In genomic region chrX:32987139-32987538, GRCh38 we compare ENCODE assay signal across 25 cellular contexts.
A peak's percentile ranks its signal among the peaks of the same experiment; 100 is the strongest.
DNase-seq lines count a peak whose midpoint lies in the region; ATAC-seq and TF ChIP-seq lines count a peak whose summit lies in the region.
"Had no signal": no experiment of that assay in that cellular context is flagged by ENCODE, and none has a peak within 500 bp of the region (broad histone marks: within the 10 kb centered on the region; RNA-seq: fewer than 3 reads in every experiment).

No MANE protein-coding gene starts in this region.

- H3K23ac ChIP-seq in mesendoderm (ENCODE audit: low read length) = no peak overlapping the region

- no peaks in the 10 kb centered on the region for H3K9me3 Mint-ChIP-seq in Caco-2 (ENCODE audit: unreplicated experiment)
- H3K9me3 Mint-ChIP-seq in stimulated activated naive CD8-positive, alpha-beta T cell treated with anti-CD3 and anti-CD28 coated beads, Interleukin-15, amount 100 ng/mL, for 72 hours = no peaks in the 10 kb centered on the region
- no peaks in the 10 kb centered on the region for H3K9me3 Mint-ChIP-seq in stimulated activated effector memory CD8-positive, alpha-beta T cell treated with anti-CD3 and anti-CD28 coated beads, Interleukin-12 subunit alpha, Interleukin-12 subunit beta, amount 100 ng/mL, for 72 hours
- H3K9me3 Mint-ChIP-seq: activated T-cell treated with anti-CD3 and anti-CD28 coated beads, Interleukin-2, amount 50 U/mL, for 4 hours; effector memory CD8-positive, alpha-beta T cell; stimulated activated memory B cell treated with anti-CD40 and anti-IgM and Interleukin-4, amounts not matched to agents 10 μg/mL and 1 μg/mL and 100 μg/mL, for 72 hours had no signal

- no peak overlapping the region for H2BK15ac ChIP-seq in mesendoderm (replicated peaks; ENCODE audit: low read depth)

- no peak for TF ChIP-seq CTCF in Caco-2 (IDR thresholded peaks at IDR 0.05; ENCODE audit: insufficient read depth in 1 of 2, low read depth in 1 of 2, low read length in 1 of 2, severe bottlenecking in 1 of 2, unreplicated experiment in 1 of 2)
- no peak for TF ChIP-seq CTCF in heart left ventricle (IDR thresholded peaks at IDR 0.05)
- TF ChIP-seq CTCF in PC-9 (conservative IDR thresholded peaks at IDR 0.05) = no peak

- no peaks in the 10 kb centered on the region for H3K36me3 ChIP-seq in Caco-2 (ENCODE audit: control insufficient read depth, insufficient read depth, low read length)
- no peaks in the 10 kb centered on the region for H3K36me3 ChIP-seq in heart left ventricle
- no peaks in the 10 kb centered on the region for H3K36me3 ChIP-seq in mesendoderm (ENCODE audit: control insufficient read depth, insufficient read depth, low read length)
- no peaks in the 10 kb centered on the region for H3K36me3 ChIP-seq in PC-9 (ENCODE audit: low read depth)
- H3K36me3 ChIP-seq: adrenal gland; BLaER1 treated with 17β-estradiol and CSF1 and Interleukin-3, amounts not matched to agents 10 nM and 100 nM; esophagus muscularis mucosa had no signal

- no peak overlapping the region for H4K5ac ChIP-seq in mesendoderm (ENCODE audit: low read length)

- no peak overlapping the region for H2BK5ac ChIP-seq in mesendoderm (ENCODE audit: low read length)

- CTCF ChIA-PET in Caco-2 (lab: Charles Lee) (no interaction called here), PC-9 (lab: Charles Lee) (no interaction called here)

- no peak overlapping the region for H3K56ac ChIP-seq in mesendoderm (ENCODE audit: low read length)

- H3K9ac ChIP-seq in mesendoderm (ENCODE audit: low read length) = no peak overlapping the region
- H3K9ac ChIP-seq: BLaER1 treated with 17β-estradiol and CSF1 and Interleukin-3, amounts not matched to agents 10 nM and 100 nM; SK-N-SH had no signal

- peak; percentile 78 to 91 (median 88) for ATAC-seq in heart left ventricle
- ATAC-seq in stimulated activated naive CD8-positive, alpha-beta T cell treated with anti-CD3 and anti-CD28 coated beads, Interleukin-15, amount 100 ng/mL, for 72 hours = no peak
- no peak for ATAC-seq in stimulated activated effector memory CD8-positive, alpha-beta T cell treated with anti-CD3 and anti-CD28 coated beads, Interleukin-12 subunit alpha, Interleukin-12 subunit beta, amount 100 ng/mL, for 72 hours
- ATAC-seq: activated T-cell treated with anti-CD3 and anti-CD28 coated beads, Interleukin-2, amount 50 U/mL, for 4 hours; effector memory CD8-positive, alpha-beta T cell; GM12878; stimulated activated memory B cell treated with anti-CD40 and anti-IgM and Interleukin-4, amounts not matched to agents 10 μg/mL and 1 μg/mL and 100 μg/mL, for 72 hours had no signal

- H3K4ac ChIP-seq in mesendoderm (ENCODE audit: low read depth, low read length) = no peak overlapping the region

- H2AK5ac ChIP-seq in mesendoderm (ENCODE audit: low read length) = no peak overlapping the region

- no peaks in the 10 kb centered on the region for H3K9me2 ChIP-seq in PC-9 (ENCODE audit: insufficient read depth)
- H3K9me2 ChIP-seq: SK-N-SH had no signal

- peak; percentile 9 to 37 for DNase-seq in Caco-2
- DNase-seq in NCI-H69 (lab: John Stamatoyannopoulos, UW) = peak; percentile 34
- DNase-seq in heart left ventricle = peak in 4 of 5 donors; percentile 6 to 53 (median 31)
- peak; percentile 95 for DNase-seq in mesendoderm
- no peak for DNase-seq in stimulated activated naive CD8-positive, alpha-beta T cell treated with anti-CD3 and anti-CD28 coated beads, Interleukin-15, amount 100 ng/mL, for 72 hours
- no peak for DNase-seq in PC-9
- DNase-seq in stimulated activated effector memory CD8-positive, alpha-beta T cell treated with anti-CD3 and anti-CD28 coated beads, Interleukin-12 subunit alpha, Interleukin-12 subunit beta, amount 100 ng/mL, for 72 hours (ENCODE audit: low spot score in 2 of 2) = no peak
- DNase-seq in caudate nucleus (lab: John Stamatoyannopoulos, UW) = no peak
- DNase-seq: activated CD4-positive, alpha-beta T cell treated with anti-CD3 and anti-CD28 coated beads for 48 hours; activated naive CD4-positive, alpha-beta T cell; activated T-cell treated with anti-CD3 and anti-CD28 coated beads, Interleukin-2, amount 50 U/mL, for 4 hours; adrenal gland; COR-L47; effector memory CD8-positive, alpha-beta T cell; IMR-90; NCI-H1092 treated with DMSO at 0.1 percent for 48 hours; NCI-H2029; NK-92 treated with Interleukin-12 subunit alpha and Interleukin-12 subunit beta, amount 100 ng/mL, for 24 hours; SK-N-SH had no signal

- no peaks in the 10 kb centered on the region for H3K36me3 Mint-ChIP-seq in Caco-2 (ENCODE audit: insufficient read depth, unreplicated experiment)
- H3K36me3 Mint-ChIP-seq in stimulated activated effector memory CD8-positive, alpha-beta T cell treated with anti-CD3 and anti-CD28 coated beads, Interleukin-12 subunit alpha, Interleukin-12 subunit beta, amount 100 ng/mL, for 72 hours = no peaks in the 10 kb centered on the region
- H3K36me3 Mint-ChIP-seq: stimulated activated memory B cell treated with anti-CD40 and anti-IgM and Interleukin-4, amounts not matched to agents 10 μg/mL and 1 μg/mL and 100 μg/mL, for 72 hours had no signal

- no peaks in the 10 kb centered on the region for H3K27me3 ChIP-seq in Caco-2 (replicated peaks; ENCODE audit: control insufficient read depth, insufficient read depth, low read length)
- H3K27me3 ChIP-seq in heart left ventricle = no peaks in the 10 kb centered on the region
- H3K27me3 ChIP-seq in mesendoderm (ENCODE audit: insufficient read depth, low read length, poor library complexity) = no peaks in the 10 kb centered on the region
- no peaks in the 10 kb centered on the region for H3K27me3 ChIP-seq in PC-9 (ENCODE audit: insufficient read depth, low read depth)
- H3K27me3 ChIP-seq: adrenal gland, esophagus muscularis mucosa had no signal

- H2AFZ ChIP-seq in PC-9 = no peak overlapping the region

- H3K27me3 Mint-ChIP-seq in Caco-2 (ENCODE audit: insufficient read depth, unreplicated experiment) = no peaks in the 10 kb centered on the region
- no peaks in the 10 kb centered on the region for H3K27me3 Mint-ChIP-seq in stimulated activated naive CD8-positive, alpha-beta T cell treated with anti-CD3 and anti-CD28 coated beads, Interleukin-15, amount 100 ng/mL, for 72 hours
- H3K27me3 Mint-ChIP-seq: effector memory CD8-positive, alpha-beta T cell; stimulated activated memory B cell treated with anti-CD40 and anti-IgM and Interleukin-4, amounts not matched to agents 10 μg/mL and 1 μg/mL and 100 μg/mL, for 72 hours had no signal

- intact Hi-C loops in Caco-2 (cut with micrococcal nuclease; ENCODE audit: unreplicated experiment) (no loop called here), heart left ventricle (cut with DNase I) (no loop called here), PC-9 (cut with micrococcal nuclease; ENCODE audit: unreplicated experiment) (no loop called here)

- H2BK120ac ChIP-seq in mesendoderm (ENCODE audit: low read depth, low read length) = no peak overlapping the region

- no peaks in the 10 kb centered on the region for H4K20me1 ChIP-seq in PC-9 (ENCODE audit: insufficient read depth)

- TF ChIP-seq POLR2A in heart left ventricle (IDR thresholded peaks at IDR 0.05) = no peak

- H3K9me3 ChIP-seq in Caco-2 (no peaks in the 10 kb centered on the region), heart left ventricle (no peaks in the 10 kb centered on the region), PC-9 (ENCODE audit: insufficient read depth, low read depth) (no peaks in the 10 kb centered on the region)
- H3K9me3 ChIP-seq: adrenal gland; BLaER1 treated with 17β-estradiol and CSF1 and Interleukin-3, amounts not matched to agents 10 nM and 100 nM; esophagus muscularis mucosa had no signal

- H3F3A ChIP-seq in PC-9 (ENCODE audit: insufficient read depth, low read depth) = no peaks in the 10 kb centered on the region

- H3K18ac ChIP-seq in mesendoderm (ENCODE audit: low read length) = no peak overlapping the region

- H3K4me3 Mint-ChIP-seq in Caco-2 (ENCODE audit: unreplicated experiment) = no peak overlapping the region
- H3K4me3 Mint-ChIP-seq in stimulated activated naive CD8-positive, alpha-beta T cell treated with anti-CD3 and anti-CD28 coated beads, Interleukin-15, amount 100 ng/mL, for 72 hours = no peak overlapping the region
- no peak overlapping the region for H3K4me3 Mint-ChIP-seq in stimulated activated effector memory CD8-positive, alpha-beta T cell treated with anti-CD3 and anti-CD28 coated beads, Interleukin-12 subunit alpha, Interleukin-12 subunit beta, amount 100 ng/mL, for 72 hours
- H3K4me3 Mint-ChIP-seq: activated T-cell treated with anti-CD3 and anti-CD28 coated beads, Interleukin-2, amount 50 U/mL, for 4 hours; effector memory CD8-positive, alpha-beta T cell; stimulated activated memory B cell treated with anti-CD40 and anti-IgM and Interleukin-4, amounts not matched to agents 10 μg/mL and 1 μg/mL and 100 μg/mL, for 72 hours had no signal

- H3K79me2 ChIP-seq in mesendoderm (ENCODE audit: control insufficient read depth, insufficient read depth, low read length) (no peaks in the 10 kb centered on the region), PC-9 (ENCODE audit: low read depth) (no peaks in the 10 kb centered on the region)

- H4K8ac ChIP-seq in mesendoderm (ENCODE audit: low read depth, low read length) = no peak overlapping the region

- BruUV-seq in Caco-2 (replicated peaks; lab: Mats Ljungman, UMichigan) (no TSS peak), PC-9 (replicated peaks; lab: Mats Ljungman, UMichigan) (no TSS peak)

- H3K4me1 ChIP-seq in Caco-2 = no peaks in the 10 kb centered on the region
- peaks cover 0 to 14% (median 0%) of the 10 kb centered on the region in 12 donors for H3K4me1 ChIP-seq in heart left ventricle
- no peaks in the 10 kb centered on the region for H3K4me1 ChIP-seq in mesendoderm (ENCODE audit: control insufficient read depth, low read depth, low read length)
- H3K4me1 ChIP-seq in PC-9 (replicated peaks; ENCODE audit: insufficient read depth) = no peaks in the 10 kb centered on the region
- H3K4me1 ChIP-seq: adrenal gland; BLaER1 treated with 17β-estradiol and CSF1 and Interleukin-3, amounts not matched to agents 10 nM and 100 nM had no signal

- H3K4me3 ChIP-seq in Caco-2 (ENCODE audit: low read depth, low read length) (no peak overlapping the region), heart left ventricle (no peak overlapping the region), mesendoderm (ENCODE audit: low read length) (no peak overlapping the region), PC-9 (no peak overlapping the region)
- H3K4me3 ChIP-seq: adrenal gland; BLaER1 treated with 17β-estradiol and CSF1 and Interleukin-3, amounts not matched to agents 10 nM and 100 nM; coronary artery; esophagus muscularis mucosa; GM12878 had no signal

- H3K79me1 ChIP-seq in mesendoderm (ENCODE audit: low read length) = no peaks in the 10 kb centered on the region

- 13 to 41% (median 25%) methylated on average over 4 of the region's 4 CpGs for WGBS in heart left ventricle, 4 donors
- no CpG with 5 or more reads among the region's 4 CpGs for WGBS in mesendoderm (ENCODE audit: extremely low coverage, insufficient coverage, low lambda C conversion rate)

- H3K27ac ChIP-seq in heart left ventricle (peak overlapping the region in 1 of 12 donors; percentile 64), mesendoderm (ENCODE audit: low read depth, low read length) (no peak overlapping the region), PC-9 (no peak overlapping the region), caudate nucleus (ENCODE audit: low read depth, low read length) (no peak overlapping the region)
- H3K27ac ChIP-seq: adrenal gland; BLaER1 treated with 17β-estradiol and CSF1 and Interleukin-3, amounts not matched to agents 10 nM and 100 nM; coronary artery; HL-60 had no signal

- POLR2A ChIA-PET in Caco-2 (lab: Charles Lee) = no interaction called here
- POLR2A ChIA-PET in PC-9 (lab: Charles Lee; ENCODE audit: unreplicated experiment) = no interaction called here

- H3K4me1 Mint-ChIP-seq in Caco-2 (ENCODE audit: low read depth, unreplicated experiment) = no peaks in the 10 kb centered on the region
- no peaks in the 10 kb centered on the region for H3K4me1 Mint-ChIP-seq in stimulated activated naive CD8-positive, alpha-beta T cell treated with anti-CD3 and anti-CD28 coated beads, Interleukin-15, amount 100 ng/mL, for 72 hours
- H3K4me1 Mint-ChIP-seq in stimulated activated effector memory CD8-positive, alpha-beta T cell treated with anti-CD3 and anti-CD28 coated beads, Interleukin-12 subunit alpha, Interleukin-12 subunit beta, amount 100 ng/mL, for 72 hours = no peaks in the 10 kb centered on the region
- H3K4me1 Mint-ChIP-seq: stimulated activated memory B cell treated with anti-CD40 and anti-IgM and Interleukin-4, amounts not matched to agents 10 μg/mL and 1 μg/mL and 100 μg/mL, for 72 hours had no signal

- H3K27ac Mint-ChIP-seq in Caco-2 (ENCODE audit: unreplicated experiment) = no peak overlapping the region
- no peak overlapping the region for H3K27ac Mint-ChIP-seq in stimulated activated naive CD8-positive, alpha-beta T cell treated with anti-CD3 and anti-CD28 coated beads, Interleukin-15, amount 100 ng/mL, for 72 hours
- H3K27ac Mint-ChIP-seq in stimulated activated effector memory CD8-positive, alpha-beta T cell treated with anti-CD3 and anti-CD28 coated beads, Interleukin-12 subunit alpha, Interleukin-12 subunit beta, amount 100 ng/mL, for 72 hours = no peak overlapping the region
- H3K27ac Mint-ChIP-seq: effector memory CD8-positive, alpha-beta T cell; stimulated activated memory B cell treated with anti-CD40 and anti-IgM and Interleukin-4, amounts not matched to agents 10 μg/mL and 1 μg/mL and 100 μg/mL, for 72 hours had no signal

- H3K4me2 ChIP-seq in mesendoderm (ENCODE audit: low read length) (no peak overlapping the region), PC-9 (no peak overlapping the region)
- H3K4me2 ChIP-seq: BLaER1 treated with 17β-estradiol and CSF1 and Interleukin-3, amounts not matched to agents 10 nM and 100 nM; SK-N-SH had no signal

Comparison
In these comparisons a context has a peak if more than half of its experiments do, and no peak if none do; other contexts are left out.
1. DNase-seq: peak in Caco-2 (2 of 2), NCI-H69 (single experiment), heart left ventricle (4 of 5) and mesendoderm (single experiment); none in stimulated activated naive CD8-positive, alpha-beta T cell treated with anti-CD3 and anti-CD28 coated beads, Interleukin-15, amount 100 ng/mL, for 72 hours (0 of 2), PC-9 (0 of 2), stimulated activated effector memory CD8-positive, alpha-beta T cell treated with anti-CD3 and anti-CD28 coated beads, Interleukin-12 subunit alpha, Interleukin-12 subunit beta, amount 100 ng/mL, for 72 hours (0 of 2) and caudate nucleus (0 of 61).
2. ATAC-seq: peak in heart left ventricle (4 of 4); none in stimulated activated naive CD8-positive, alpha-beta T cell treated with anti-CD3 and anti-CD28 coated beads, Interleukin-15, amount 100 ng/mL, for 72 hours (single experiment) and stimulated activated effector memory CD8-positive, alpha-beta T cell treated with anti-CD3 and anti-CD28 coated beads, Interleukin-12 subunit alpha, Interleukin-12 subunit beta, amount 100 ng/mL, for 72 hours (single experiment).